23 cellular contexts compared by ENCODE assay signal in genomic region chr3:25780618-25781017, GRCh38. TPM values are rescaled to one million over a fixed set of nuclear protein-coding genes. Genes with fewer than 3 reads are reported as not detected.
A peak's percentile ranks its signal among the peaks of the same experiment; 100 is the strongest.
DNase-seq lines count a peak whose midpoint lies in the region; ATAC-seq, FAIRE-seq and TF ChIP-seq lines count a peak whose summit lies in the region.
"Had no signal": no experiment of that assay in that cellular context is flagged by ENCODE, and none has a peak within 500 bp of the region (broad histone marks: within the 10 kb centered on the region; RNA-seq: fewer than 3 reads in every experiment).

No MANE protein-coding gene starts in this region.

- FAIRE-seq in GM12892 (lab: Jason Lieb, UNC) = peak; percentile 51
- FAIRE-seq: D721Med, G401.6, islet of Langerhans, TTC549 had no signal

- intact Hi-C loops in ascending aorta (cut with DNase I) = loop anchor here (10.0 kb wide), 1 partner anchor 324 kb away; no protein-coding TSS in a partner anchor

- H3K9me3 ChIP-seq in CD8-positive, alpha-beta memory T cell (ENCODE audit: low read length) = no peaks in the 10 kb centered on the region
- no peaks in the 10 kb centered on the region for H3K9me3 ChIP-seq in ascending aorta

- no peak overlapping the region for H3K27ac ChIP-seq in CD8-positive, alpha-beta memory T cell (ENCODE audit: low read depth, low read length)
- no peak overlapping the region for H3K27ac ChIP-seq in ascending aorta
- H3K27ac ChIP-seq: brain microvascular endothelial cell, hepatocyte, RWPE1 had no signal

- peaks cover 31% of the 10 kb centered on the region for H3K4me1 ChIP-seq in CD8-positive, alpha-beta memory T cell (ENCODE audit: insufficient read depth, low read length)
- H3K4me1 ChIP-seq in ascending aorta = peaks cover 0 to 6% of the 10 kb centered on the region in 2 donors

- H3K27me3 ChIP-seq in CD8-positive, alpha-beta memory T cell (ENCODE audit: insufficient read depth, low read length, poor library complexity, severe bottlenecking) = no peaks in the 10 kb centered on the region
- H3K27me3 ChIP-seq in ascending aorta = no peaks in the 10 kb centered on the region
- H3K27me3 ChIP-seq: brain microvascular endothelial cell, hepatocyte had no signal

- CTCF ChIA-PET in CD8-positive, alpha-beta memory T cell (lab: Charles Lee) = interaction anchor here (1.3 kb wide), 1 partner anchor 10 kb away, joined by 3 read pairs; the partner anchor contains the start of gene OXSM
- CTCF ChIA-PET in WTC11 (lab: Charles Lee) = interaction anchor here (1.4 kb wide), 1 partner anchor 77 kb away, joined by 3 read pairs; no protein-coding TSS in a partner anchor

- H3K4me3 ChIP-seq in CD8-positive, alpha-beta memory T cell (ENCODE audit: low read length) = no peak overlapping the region
- no peak overlapping the region for H3K4me3 ChIP-seq in ascending aorta
- H3K4me3 ChIP-seq: hepatocyte, lung had no signal

- TF ChIP-seq CTCF in WTC11 (IDR thresholded peaks at IDR 0.05) = no peak
- no peak for TF ChIP-seq CTCF in mesothelial cell of epicardium (IDR thresholded peaks at IDR 0.05; ENCODE audit: unreplicated experiment)
- no peak for TF ChIP-seq CTCF in ascending aorta (IDR thresholded peaks at IDR 0.05)

- POLR2A ChIA-PET in CD8-positive, alpha-beta memory T cell (lab: Charles Lee) = no interaction called here
- POLR2A ChIA-PET in WTC11 (lab: Charles Lee) = no interaction called here

- ATAC-seq in WTC11 = no peak
- ATAC-seq: activated naive CD4-positive, alpha-beta T cell treated with anti-CD3 and anti-CD28 coated beads, Interleukin-2, amount 50 U/mL, for 72 hours had no signal

- no peaks in the 10 kb centered on the region for H3K9me3 Mint-ChIP-seq in CD8-positive, alpha-beta memory T cell
- no peaks in the 10 kb centered on the region for H3K9me3 Mint-ChIP-seq in WTC11
- H3K9me3 Mint-ChIP-seq in mesothelial cell of epicardium = peaks cover 10% of the 10 kb centered on the region

- H3K4me1 Mint-ChIP-seq in CD8-positive, alpha-beta memory T cell = peaks cover 42 to 69% (median 62%) of the 10 kb centered on the region in 3 donors
- H3K4me1 Mint-ChIP-seq in WTC11 = peaks cover 26% of the 10 kb centered on the region
- peaks cover 31% of the 10 kb centered on the region for H3K4me1 Mint-ChIP-seq in mesothelial cell of epicardium

- no peaks in the 10 kb centered on the region for H3K27me3 Mint-ChIP-seq in CD8-positive, alpha-beta memory T cell
- H3K27me3 Mint-ChIP-seq in WTC11 (ENCODE audit: low read depth) (peaks cover 7% of the 10 kb centered on the region), mesothelial cell of epicardium (ENCODE audit: low read depth) (no peaks in the 10 kb centered on the region)

- no peak for TF ChIP-seq POLR2A in GM12892 (IDR thresholded peaks at IDR 0.05; ENCODE audit: low read depth, low read length)

- no peak for DNase-seq in CD8-positive, alpha-beta memory T cell
- DNase-seq in GM12892 (ENCODE audit: insufficient read length) (no peak), WTC11 (ENCODE audit: low spot score) (no peak), mesothelial cell of epicardium (ENCODE audit: low spot score in 2 of 2, unreplicated experiment in 2 of 2) (no peak), ascending aorta (ENCODE audit: low spot score in 2 of 2) (no peak), HT-29 (ENCODE audit: low spot score) (no peak), GM19240 (ENCODE audit: insufficient read length, low spot score) (no peak)
- no peak for DNase-seq in stimulated activated CD4-positive, alpha-beta T cell treated with anti-CD3 and anti-CD28 coated beads, Interleukin-12 subunit alpha, Interleukin-12 subunit beta, amount 100 ng/mL, for 4 hours
- DNase-seq: activated CD4-positive, alpha-beta T cell treated with anti-CD3 and anti-CD28 coated beads, Interleukin-2, amount 50 U/mL, for 1 hour; brain microvascular endothelial cell; dermis blood vessel endothelial cell; foreskin fibroblast; NCI-H1930; NCI-H345; posterior cingulate gyrus had no signal

- H3K4me3 Mint-ChIP-seq in CD8-positive, alpha-beta memory T cell = peak overlapping the region in 5 of 7 donors; percentile 2 to 82 (median 28)
- H3K4me3 Mint-ChIP-seq in WTC11 (no peak overlapping the region), mesothelial cell of epicardium (no peak overlapping the region)

- H3K36me3 ChIP-seq in CD8-positive, alpha-beta memory T cell (ENCODE audit: insufficient read depth, low read length) = peaks cover 27% of the 10 kb centered on the region
- peaks cover 11 to 22% of the 10 kb centered on the region in 2 donors for H3K36me3 ChIP-seq in ascending aorta

- H3K27ac Mint-ChIP-seq in CD8-positive, alpha-beta memory T cell = peak overlapping the region in 3 of 8 donors; percentile 0 to 71 (median 3)
- H3K27ac Mint-ChIP-seq in WTC11 (no peak overlapping the region), mesothelial cell of epicardium (peak overlapping the region; percentile 37)

- peaks cover 11 to 35% (median 12%) of the 10 kb centered on the region in 3 donors for H3K36me3 Mint-ChIP-seq in CD8-positive, alpha-beta memory T cell
- H3K36me3 Mint-ChIP-seq in WTC11 (peaks cover 23% of the 10 kb centered on the region), mesothelial cell of epicardium (peaks cover 22% of the 10 kb centered on the region)

TF ChIP-seq in WTC11, 78 proteins besides CTCF, POLR2A, EP300 and RAD21:
- TF ChIP-seq FOXP4 (CRISPR knock-in tag; IDR thresholded peaks at IDR 0.05) (no peak), ZNF121 (CRISPR knock-in tag; IDR thresholded peaks at IDR 0.05) (peak; percentile 24; the same call in 1 of the 2 replicates)

RNA-seq across cellular contexts. Expression of gene NGLY1, which starts 2.6 kb away (rescaled TPM):
- 10 to 100 TPM; 38.1 to 44.8 TPM for total RNA-seq in CD8-positive, alpha-beta memory T cell
- 48.9 TPM for polyA plus RNA-seq in CD8-positive, alpha-beta memory T cell
- polyA plus RNA-seq in GM12892 (2012; ENCODE audit: missing spikeins) = 50.6 TPM
- total RNA-seq in WTC11 (2021) (20.6 to 25.2 TPM (median 24.3 TPM) in 3 replicates), mesothelial cell of epicardium (31.5 to 32.7 TPM (median 32.2 TPM) in 3 replicates), ascending aorta (16.3 TPM)
- 10.4 and 17.8 TPM in 2 replicates for total RNA-seq in HT-29 (2014; rRNA removed; shearing (Covaris generic))

RNA-seq across cellular contexts. Expression of gene OXSM, which starts 9.3 kb away (rescaled TPM):
- total RNA-seq in CD8-positive, alpha-beta memory T cell = 10 to 100 TPM; 12.1 to 12.9 TPM
- polyA plus RNA-seq in CD8-positive, alpha-beta memory T cell = 13.1 TPM
- 24.5 TPM for polyA plus RNA-seq in GM12892 (2012; ENCODE audit: missing spikeins)
- 2.7 to 3.3 TPM (median 2.9 TPM) in 3 replicates for total RNA-seq in WTC11 (2021)
- total RNA-seq in mesothelial cell of epicardium = 10.2 to 12.8 TPM (median 10.4 TPM) in 3 replicates
- total RNA-seq in ascending aorta = not detected
- 7.7 and 17.1 TPM in 2 replicates for total RNA-seq in HT-29 (2014; rRNA removed; shearing (Covaris generic))

Comparison
In these comparisons a context has a peak if more than half of its experiments do, and no peak if none do; other contexts are left out.
1. H3K4me3 Mint-ChIP-seq: peak in CD8-positive, alpha-beta memory T cell (5 of 7); none in WTC11 (single experiment) and mesothelial cell of epicardium (single experiment).